Comparison of ENCODE assay signal across 8 cellular contexts in genomic region chr6:157946865-157947532, GRCh38. TPM values are rescaled to one million over a fixed set of nuclear protein-coding genes. Genes with fewer than 3 reads are reported as not detected.
DNase-seq lines count a peak whose midpoint lies in the region; ATAC-seq lines count a peak whose summit lies in the region.

No MANE protein-coding gene starts in this region.

- peaks cover 69% of the 10 kb centered on the region for H3K36me3 Mint-ChIP-seq in activated T-helper 17 cell treated with anti-CD3 and anti-CD28 coated beads, Interleukin-2, amount 50 U/mL, for 72 hours (ENCODE audit: low read depth)

- H3K4me3 Mint-ChIP-seq in activated T-helper 17 cell treated with anti-CD3 and anti-CD28 coated beads, Interleukin-2, amount 50 U/mL, for 72 hours: no peak overlapping the region

- DNase-seq in NCI-H2107 treated with DMSO at 0.1 percent for 48 hours (lab: John Stamatoyannopoulos, UW; ENCODE audit: unreplicated experiment) (peak; percentile 6), NCI-H2107 (lab: John Stamatoyannopoulos, UW) (no peak), HuH-7.5 (ENCODE audit: low spot score) (peak; percentile 31), iPS-NIHi7 (ENCODE audit: extremely low spot score) (peak; percentile 54), islet precursor cell (no peak), NCI-H226 (no peak)

- H3K4me1 Mint-ChIP-seq in activated T-helper 17 cell treated with anti-CD3 and anti-CD28 coated beads, Interleukin-2, amount 50 U/mL, for 72 hours: peaks cover 24% of the 10 kb centered on the region

- H3K9me3 Mint-ChIP-seq in activated T-helper 17 cell treated with anti-CD3 and anti-CD28 coated beads, Interleukin-2, amount 50 U/mL, for 72 hours: peaks cover 5% of the 10 kb centered on the region

- ATAC-seq in activated T-helper 17 cell treated with anti-CD3 and anti-CD28 coated beads, Interleukin-2, amount 50 U/mL, for 72 hours (replicated peaks): no peak
- no peak for ATAC-seq in HG03565 (IDR thresholded peaks at IDR 0.05; ENCODE audit: unreplicated experiment)

- peak overlapping the region; percentile 87 for H3K27ac Mint-ChIP-seq in activated T-helper 17 cell treated with anti-CD3 and anti-CD28 coated beads, Interleukin-2, amount 50 U/mL, for 72 hours

- no peaks in the 10 kb centered on the region for H3K27me3 Mint-ChIP-seq in activated T-helper 17 cell treated with anti-CD3 and anti-CD28 coated beads, Interleukin-2, amount 50 U/mL, for 72 hours

RNA-seq across cellular contexts. Expression of gene SYNJ2, which starts 34.7 kb away (rescaled TPM):
- 10 to 100 TPM; 28.0 to 32.0 TPM for total RNA-seq in activated T-helper 17 cell treated with anti-CD3 and anti-CD28 coated beads, Interleukin-2, amount 50 U/mL, for 72 hours

Comparison
In these comparisons a context has a peak if more than half of its experiments do, and no peak if none do; other contexts are left out.
1. DNase-seq: peak in NCI-H2107 treated with DMSO at 0.1 percent for 48 hours (single experiment), HuH-7.5 (single experiment) and iPS-NIHi7 (single experiment); none in NCI-H2107 (single experiment), islet precursor cell (single experiment) and NCI-H226 (single experiment).